21 cellular contexts compared by ENCODE assay signal in genomic region chrX:39477031-39477430, GRCh38.
"Had no signal": no experiment of that assay in that cellular context is flagged by ENCODE, and none has a peak within 500 bp of the region (broad histone marks: within the 10 kb centered on the region; RNA-seq: fewer than 3 reads in every experiment).

No MANE protein-coding gene starts in this region.

- H3K9me3 ChIP-seq: mucosa of descending colon, ovary, psoas muscle, spleen, testis had no signal

- H3K27ac ChIP-seq: brain microvascular endothelial cell, ovary, psoas muscle, SK-N-MC, spleen, testis had no signal

- H3K36me3 ChIP-seq: brain microvascular endothelial cell, ovary, spleen had no signal

- H3K4me3 ChIP-seq: mucosa of descending colon, ovary, psoas muscle, SK-N-MC, spleen, testis had no signal

- ATAC-seq: stimulated activated memory B cell treated with anti-CD40 and anti-IgM and Interleukin-4, amounts not matched to agents 10 μg/mL and 1 μg/mL and 100 μg/mL, for 72 hours had no signal

- H3K27ac Mint-ChIP-seq: activated B cell treated with CpG ODN at 0.5 μM for 24 hours; activated CD8-positive, alpha-beta T cell treated with anti-CD3 and anti-CD28 coated beads, Interleukin-2, amount 10 ng/mL, durations not matched to agents 7 days and 5 days; activated naive CD4-positive, alpha-beta T cell treated with anti-CD3 and anti-CD28 coated beads for 36 hours; activated T-cell treated with anti-CD3 and anti-CD28 coated beads, Interleukin-2, amount 50 U/mL, for 24 hours; activated T-helper 2 cell treated with anti-CD3 and anti-CD28 coated beads, Interferon-gamma antibody, Interleukin-2, Interleukin-4, amounts not matched to agents 10 μg/mL and 5 μg/mL and 100 μg/mL, durations not matched to agents 14 hours and 24 hours and 36 hours; stimulated activated memory B cell treated with anti-CD40 and anti-IgM and Interleukin-4, amounts not matched to agents 10 μg/mL and 1 μg/mL and 100 μg/mL, for 72 hours; T-helper 2 cell treated with Interferon-gamma antibody and Interleukin-4, amounts not matched to agents 5 μg/mL and 100 μg/mL, for 36 hours had no signal

- H3K27me3 Mint-ChIP-seq: activated B cell treated with CpG ODN at 0.5 μM for 24 hours; activated naive CD8-positive, alpha-beta T cell treated with anti-CD3 and anti-CD28 coated beads, Interleukin-2, amount 50 U/mL, for 24 hours; naive thymus-derived CD4-positive, alpha-beta T cell; stimulated activated memory B cell treated with anti-CD40 and anti-IgM and Interleukin-4, amounts not matched to agents 10 μg/mL and 1 μg/mL and 100 μg/mL, for 72 hours had no signal

- DNase-seq: activated B cell treated with CpG ODN at 0.5 μM for 24 hours; anterior cingulate cortex; cortex of kidney; effector CD4-positive, alpha-beta T cell; mammary epithelial cell; spleen; stimulated activated CD4-positive, alpha-beta T cell treated with anti-CD3 and anti-CD28 coated beads, Interleukin-4, amount 100 ng/mL, for 4 hours; testis had no signal

- H3K9me3 Mint-ChIP-seq: activated B cell treated with CpG ODN at 0.5 μM for 24 hours; activated naive CD4-positive, alpha-beta T cell treated with anti-CD3 and anti-CD28 coated beads for 36 hours; activated naive CD8-positive, alpha-beta T cell treated with anti-CD3 and anti-CD28 coated beads, Interleukin-2, amount 50 U/mL, for 24 hours; activated T-cell treated with anti-CD3 and anti-CD28 coated beads, Interleukin-2, amount 50 U/mL, for 24 hours; activated T-helper 2 cell treated with anti-CD3 and anti-CD28 coated beads, Interferon-gamma antibody, Interleukin-2, Interleukin-4, amounts not matched to agents 10 μg/mL and 5 μg/mL and 100 μg/mL, durations not matched to agents 14 hours and 24 hours and 36 hours; stimulated activated memory B cell treated with anti-CD40 and anti-IgM and Interleukin-4, amounts not matched to agents 10 μg/mL and 1 μg/mL and 100 μg/mL, for 72 hours; T-helper 2 cell treated with Interferon-gamma antibody and Interleukin-4, amounts not matched to agents 5 μg/mL and 100 μg/mL, for 36 hours had no signal

- H3K4me3 Mint-ChIP-seq: activated B cell treated with CpG ODN at 0.5 μM for 24 hours; activated CD8-positive, alpha-beta T cell treated with anti-CD3 and anti-CD28 coated beads, Interleukin-2, amount 10 ng/mL, durations not matched to agents 7 days and 5 days; activated naive CD4-positive, alpha-beta T cell treated with anti-CD3 and anti-CD28 coated beads for 36 hours; activated naive CD8-positive, alpha-beta T cell treated with anti-CD3 and anti-CD28 coated beads, Interleukin-2, amount 50 U/mL, for 24 hours; activated T-cell treated with anti-CD3 and anti-CD28 coated beads, Interleukin-2, amount 50 U/mL, for 24 hours; stimulated activated memory B cell treated with anti-CD40 and anti-IgM and Interleukin-4, amounts not matched to agents 10 μg/mL and 1 μg/mL and 100 μg/mL, for 72 hours; T-helper 2 cell treated with Interferon-gamma antibody and Interleukin-4, amounts not matched to agents 5 μg/mL and 100 μg/mL, for 36 hours had no signal

- H3K27me3 ChIP-seq: brain microvascular endothelial cell, ovary, testis had no signal

- H3K36me3 Mint-ChIP-seq: naive thymus-derived CD4-positive, alpha-beta T cell; stimulated activated memory B cell treated with anti-CD40 and anti-IgM and Interleukin-4, amounts not matched to agents 10 μg/mL and 1 μg/mL and 100 μg/mL, for 72 hours had no signal

- H3K4me1 ChIP-seq: psoas muscle, spleen, testis had no signal
